9 cellular contexts compared by ENCODE assay signal in genomic region chr2:7189106-7189505, GRCh38.
"Had no signal": no experiment of that assay in that cellular context is flagged by ENCODE, and none has a peak within 500 bp of the region (broad histone marks: within the 10 kb centered on the region; RNA-seq: fewer than 3 reads in every experiment).

No MANE protein-coding gene starts in this region.

- H3K9me3 Mint-ChIP-seq: GM23338, H9, IgD-negative memory B cell had no signal

- H3K27ac ChIP-seq: HL-60 had no signal

- H3K27me3 Mint-ChIP-seq: IgD-negative memory B cell had no signal

- H3K27ac Mint-ChIP-seq: GM23338, H9, HFFc6, IgD-negative memory B cell had no signal

- H3K4me3 ChIP-seq: GM23338 had no signal

- H3K4me3 Mint-ChIP-seq: GM23338, H9, HFFc6, IgD-negative memory B cell had no signal

- H3K36me3 Mint-ChIP-seq: IgD-negative memory B cell had no signal

- DNase-seq: H9, HCEC 1CT, HFFc6, KBM-7 had no signal

- H3K4me1 Mint-ChIP-seq: IgD-negative memory B cell had no signal

- H3K4me2 ChIP-seq: GM23338 had no signal

- ATAC-seq: GM23338 had no signal

- FAIRE-seq: H1, H54 had no signal
